1 cellular context compared by ENCODE assay signal in genomic region chr7:151062399-151063211, GRCh38.
TF ChIP-seq lines count a peak whose summit lies in the region.

No MANE protein-coding gene starts in this region.

TF ChIP-seq in HepG2, 621 proteins besides CTCF, POLR2A, EP300 and RAD21 (continued from another document and continues in another):
- no peak; the same call in 1 of the 2 replicates for TF ChIP-seq ZNF770 (CRISPR knock-in tag; IDR thresholded peaks at IDR 0.05)
- no peak for TF ChIP-seq SNAPC2 (CRISPR knock-in tag; IDR thresholded peaks at IDR 0.05)
- TF ChIP-seq, protein P1, sequence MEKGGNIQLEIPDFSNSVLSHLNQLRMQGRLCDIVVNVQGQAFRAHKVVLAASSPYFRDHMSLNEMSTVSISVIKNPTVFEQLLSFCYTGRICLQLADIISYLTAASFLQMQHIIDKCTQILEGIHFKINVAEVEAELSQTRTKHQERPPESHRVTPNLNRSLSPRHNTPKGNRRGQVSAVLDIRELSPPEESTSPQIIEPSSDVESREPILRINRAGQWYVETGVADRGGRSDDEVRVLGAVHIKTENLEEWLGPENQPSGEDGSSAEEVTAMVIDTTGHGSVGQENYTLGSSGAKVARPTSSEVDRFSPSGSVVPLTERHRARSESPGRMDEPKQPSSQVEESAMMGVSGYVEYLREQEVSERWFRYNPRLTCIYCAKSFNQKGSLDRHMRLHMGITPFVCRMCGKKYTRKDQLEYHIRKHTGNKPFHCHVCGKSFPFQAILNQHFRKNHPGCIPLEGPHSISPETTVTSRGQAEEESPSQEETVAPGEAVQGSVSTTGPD (CRISPR knock-in tag; IDR thresholded peaks at IDR 0.05) = no peak
- no peak for TF ChIP-seq KAT7 (CRISPR knock-in tag; IDR thresholded peaks at IDR 0.05; ENCODE audit: borderline replicate concordance)
- no peak for TF ChIP-seq ZNF333 (CRISPR knock-in tag; IDR thresholded peaks at IDR 0.05; ENCODE audit: borderline replicate concordance)
- TF ChIP-seq, protein P2, sequence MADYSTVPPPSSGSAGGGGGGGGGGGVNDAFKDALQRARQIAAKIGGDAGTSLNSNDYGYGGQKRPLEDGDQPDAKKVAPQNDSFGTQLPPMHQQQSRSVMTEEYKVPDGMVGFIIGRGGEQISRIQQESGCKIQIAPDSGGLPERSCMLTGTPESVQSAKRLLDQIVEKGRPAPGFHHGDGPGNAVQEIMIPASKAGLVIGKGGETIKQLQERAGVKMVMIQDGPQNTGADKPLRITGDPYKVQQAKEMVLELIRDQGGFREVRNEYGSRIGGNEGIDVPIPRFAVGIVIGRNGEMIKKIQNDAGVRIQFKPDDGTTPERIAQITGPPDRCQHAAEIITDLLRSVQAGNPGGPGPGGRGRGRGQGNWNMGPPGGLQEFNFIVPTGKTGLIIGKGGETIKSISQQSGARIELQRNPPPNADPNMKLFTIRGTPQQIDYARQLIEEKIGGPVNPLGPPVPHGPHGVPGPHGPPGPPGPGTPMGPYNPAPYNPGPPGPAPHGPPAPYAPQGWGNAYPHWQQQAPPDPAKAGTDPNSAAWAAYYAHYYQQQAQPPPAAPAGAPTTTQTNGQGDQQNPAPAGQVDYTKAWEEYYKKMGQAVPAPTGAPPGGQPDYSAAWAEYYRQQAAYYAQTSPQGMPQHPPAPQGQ (CRISPR knock-in tag; IDR thresholded peaks at IDR 0.05; ENCODE audit: borderline replicate concordance) = no peak
- 0 out of 2 replicates have a peak, but pooled peaks have one; percentile 27 for TF ChIP-seq ZNF24 (IDR thresholded peaks at IDR 0.05)
- TF ChIP-seq ZNF383 (CRISPR knock-in tag; IDR thresholded peaks at IDR 0.05; ENCODE audit: borderline replicate concordance) = no peak
- TF ChIP-seq ZNF546 (CRISPR knock-in tag; conservative IDR thresholded peaks at IDR 0.05) = no peak
- TF ChIP-seq ZFP90 (CRISPR knock-in tag; IDR thresholded peaks at IDR 0.05; ENCODE audit: borderline replicate concordance) = 0 out of 2 replicates have a peak, but pooled peaks have one; percentile 20
- no peak for TF ChIP-seq ZNF343 (CRISPR knock-in tag; IDR thresholded peaks at IDR 0.05)
- TF ChIP-seq FLYWCH1 (CRISPR knock-in tag; IDR thresholded peaks at IDR 0.05) = no peak
- no peak for TF ChIP-seq ZNF674 (CRISPR knock-in tag; IDR thresholded peaks at IDR 0.05; ENCODE audit: low read depth)
- peak; percentile 51 for TF ChIP-seq RBM39 (IDR thresholded peaks at IDR 0.05; ENCODE audit: low read depth, low read length, poor library complexity, severe bottlenecking)
- no peak for TF ChIP-seq NFE2 (CRISPR knock-in tag; IDR thresholded peaks at IDR 0.05)
- no peak for TF ChIP-seq DNMT3B (CRISPR knock-in tag; conservative IDR thresholded peaks at IDR 0.05)
- peak; percentile 93 for TF ChIP-seq ZNF281 (CRISPR knock-in tag; IDR thresholded peaks at IDR 0.05; ENCODE audit: borderline replicate concordance)
- TF ChIP-seq TRIM24 (CRISPR knock-in tag; IDR thresholded peaks at IDR 0.05) = no peak
- no peak for TF ChIP-seq DDIT3 (CRISPR knock-in tag; IDR thresholded peaks at IDR 0.05)
- no peak for TF ChIP-seq ZFP62 (CRISPR knock-in tag; IDR thresholded peaks at IDR 0.05)
- TF ChIP-seq, protein P3, sequence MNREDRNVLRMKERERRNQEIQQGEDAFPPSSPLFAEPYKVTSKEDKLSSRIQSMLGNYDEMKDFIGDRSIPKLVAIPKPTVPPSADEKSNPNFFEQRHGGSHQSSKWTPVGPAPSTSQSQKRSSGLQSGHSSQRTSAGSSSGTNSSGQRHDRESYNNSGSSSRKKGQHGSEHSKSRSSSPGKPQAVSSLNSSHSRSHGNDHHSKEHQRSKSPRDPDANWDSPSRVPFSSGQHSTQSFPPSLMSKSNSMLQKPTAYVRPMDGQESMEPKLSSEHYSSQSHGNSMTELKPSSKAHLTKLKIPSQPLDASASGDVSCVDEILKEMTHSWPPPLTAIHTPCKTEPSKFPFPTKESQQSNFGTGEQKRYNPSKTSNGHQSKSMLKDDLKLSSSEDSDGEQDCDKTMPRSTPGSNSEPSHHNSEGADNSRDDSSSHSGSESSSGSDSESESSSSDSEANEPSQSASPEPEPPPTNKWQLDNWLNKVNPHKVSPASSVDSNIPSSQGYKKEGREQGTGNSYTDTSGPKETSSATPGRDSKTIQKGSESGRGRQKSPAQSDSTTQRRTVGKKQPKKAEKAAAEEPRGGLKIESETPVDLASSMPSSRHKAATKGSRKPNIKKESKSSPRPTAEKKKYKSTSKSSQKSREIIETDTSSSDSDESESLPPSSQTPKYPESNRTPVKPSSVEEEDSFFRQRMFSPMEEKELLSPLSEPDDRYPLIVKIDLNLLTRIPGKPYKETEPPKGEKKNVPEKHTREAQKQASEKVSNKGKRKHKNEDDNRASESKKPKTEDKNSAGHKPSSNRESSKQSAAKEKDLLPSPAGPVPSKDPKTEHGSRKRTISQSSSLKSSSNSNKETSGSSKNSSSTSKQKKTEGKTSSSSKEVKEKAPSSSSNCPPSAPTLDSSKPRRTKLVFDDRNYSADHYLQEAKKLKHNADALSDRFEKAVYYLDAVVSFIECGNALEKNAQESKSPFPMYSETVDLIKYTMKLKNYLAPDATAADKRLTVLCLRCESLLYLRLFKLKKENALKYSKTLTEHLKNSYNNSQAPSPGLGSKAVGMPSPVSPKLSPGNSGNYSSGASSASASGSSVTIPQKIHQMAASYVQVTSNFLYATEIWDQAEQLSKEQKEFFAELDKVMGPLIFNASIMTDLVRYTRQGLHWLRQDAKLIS (CRISPR knock-in tag; IDR thresholded peaks at IDR 0.05) = no peak
- TF ChIP-seq ZKSCAN8 (CRISPR knock-in tag; IDR thresholded peaks at IDR 0.05; ENCODE audit: borderline replicate concordance) = no peak
- no peak for TF ChIP-seq ZNF562 (CRISPR knock-in tag; IDR thresholded peaks at IDR 0.05; ENCODE audit: borderline replicate concordance)
- no peak for TF ChIP-seq ZBTB43 (CRISPR knock-in tag; conservative IDR thresholded peaks at IDR 0.05)
- 0 out of 2 replicates have a peak, but pooled peaks have one; percentile 76 for TF ChIP-seq ZNF607 (CRISPR knock-in tag; IDR thresholded peaks at IDR 0.05; ENCODE audit: borderline replicate concordance)
- no peak for TF ChIP-seq ZNF558 (CRISPR knock-in tag; IDR thresholded peaks at IDR 0.05; ENCODE audit: borderline replicate concordance)
- TF ChIP-seq NFRKB (IDR thresholded peaks at IDR 0.05) = no peak
- TF ChIP-seq HNRNPLL (IDR thresholded peaks at IDR 0.05; ENCODE audit: low read depth, low read length, poor library complexity, severe bottlenecking) = no peak
- TF ChIP-seq, protein P4, sequence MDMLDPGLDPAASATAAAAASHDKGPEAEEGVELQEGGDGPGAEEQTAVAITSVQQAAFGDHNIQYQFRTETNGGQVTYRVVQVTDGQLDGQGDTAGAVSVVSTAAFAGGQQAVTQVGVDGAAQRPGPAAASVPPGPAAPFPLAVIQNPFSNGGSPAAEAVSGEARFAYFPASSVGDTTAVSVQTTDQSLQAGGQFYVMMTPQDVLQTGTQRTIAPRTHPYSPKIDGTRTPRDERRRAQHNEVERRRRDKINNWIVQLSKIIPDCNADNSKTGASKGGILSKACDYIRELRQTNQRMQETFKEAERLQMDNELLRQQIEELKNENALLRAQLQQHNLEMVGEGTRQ (IDR thresholded peaks at IDR 0.05; ENCODE audit: low read depth, low read length) = peak; percentile 98
- TF ChIP-seq, protein P4 (CRISPR knock-in tag; IDR thresholded peaks at IDR 0.05; ENCODE audit: borderline replicate concordance) = peak; percentile 98; the same call in 1 of the 2 replicates
- TF ChIP-seq NFE2L1 (CRISPR knock-in tag; IDR thresholded peaks at IDR 0.05; ENCODE audit: borderline replicate concordance) = no peak
- no peak for TF ChIP-seq ZNF766 (CRISPR knock-in tag; IDR thresholded peaks at IDR 0.05; ENCODE audit: borderline replicate concordance)
- TF ChIP-seq ZNF678 (CRISPR knock-in tag; IDR thresholded peaks at IDR 0.05) = no peak
- TF ChIP-seq GABPA (IDR thresholded peaks at IDR 0.05; ENCODE audit: low read depth, low read length) = no peak
- TF ChIP-seq GABPA (CRISPR knock-in tag; IDR thresholded peaks at IDR 0.05; ENCODE audit: low read depth) = peak; percentile 21; the same call in 1 of the 2 replicates
- TF ChIP-seq, protein P5, sequence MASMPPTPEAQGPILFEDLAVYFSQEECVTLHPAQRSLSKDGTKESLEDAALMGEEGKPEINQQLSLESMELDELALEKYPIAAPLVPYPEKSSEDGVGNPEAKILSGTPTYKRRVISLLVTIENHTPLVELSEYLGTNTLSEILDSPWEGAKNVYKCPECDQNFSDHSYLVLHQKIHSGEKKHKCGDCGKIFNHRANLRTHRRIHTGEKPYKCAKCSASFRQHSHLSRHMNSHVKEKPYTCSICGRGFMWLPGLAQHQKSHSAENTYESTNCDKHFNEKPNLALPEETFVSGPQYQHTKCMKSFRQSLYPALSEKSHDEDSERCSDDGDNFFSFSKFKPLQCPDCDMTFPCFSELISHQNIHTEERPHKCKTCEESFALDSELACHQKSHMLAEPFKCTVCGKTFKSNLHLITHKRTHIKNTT (CRISPR knock-in tag; IDR thresholded peaks at IDR 0.05) = no peak
- no peak for TF ChIP-seq SMAD9 (CRISPR knock-in tag; IDR thresholded peaks at IDR 0.05)
- TF ChIP-seq SPEN (CRISPR knock-in tag; IDR thresholded peaks at IDR 0.05; ENCODE audit: low read depth) = peak; percentile 16; the same call in 1 of the 2 replicates
- TF ChIP-seq ZNF567 (CRISPR knock-in tag; IDR thresholded peaks at IDR 0.05; ENCODE audit: borderline replicate concordance) = no peak
- TF ChIP-seq, protein P6, sequence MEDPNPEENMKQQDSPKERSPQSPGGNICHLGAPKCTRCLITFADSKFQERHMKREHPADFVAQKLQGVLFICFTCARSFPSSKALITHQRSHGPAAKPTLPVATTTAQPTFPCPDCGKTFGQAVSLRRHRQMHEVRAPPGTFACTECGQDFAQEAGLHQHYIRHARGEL (CRISPR knock-in tag; IDR thresholded peaks at IDR 0.05) = no peak
- TF ChIP-seq GMEB2 (CRISPR knock-in tag; IDR thresholded peaks at IDR 0.05; ENCODE audit: low read depth) = no peak
- no peak for TF ChIP-seq ZNF10 (CRISPR knock-in tag; IDR thresholded peaks at IDR 0.05; ENCODE audit: borderline replicate concordance, low read depth)
- TF ChIP-seq TGIF2 (CRISPR knock-in tag; IDR thresholded peaks at IDR 0.05) = no peak
- TF ChIP-seq ZNF563 (CRISPR knock-in tag; IDR thresholded peaks at IDR 0.05) = peak; percentile 48; the same call in 1 of the 2 replicates
